1 cellular context compared by ENCODE assay signal in genomic region chr1:21801100-21801499, GRCh38.
A peak's percentile ranks its signal among the peaks of the same experiment; 100 is the strongest.
TF ChIP-seq lines count a peak whose summit lies in the region.

No MANE protein-coding gene starts in this region.

TF ChIP-seq in K562, 482 proteins besides CTCF, POLR2A, EP300 and RAD21 (continued from another document and continues in another):
- TF ChIP-seq AFF1 (IDR thresholded peaks at IDR 0.05; ENCODE audit: low read depth in 1 of 2, partially characterized antibody in 2 of 2) (no peak), NCOA2 (IDR thresholded peaks at IDR 0.05; ENCODE audit: partially characterized antibody in 2 of 2) (no peak), ZNF232 (CRISPR knock-in tag; IDR thresholded peaks at IDR 0.05) (no peak), MCM3 (IDR thresholded peaks at IDR 0.05) (no peak), CREM (IDR thresholded peaks at IDR 0.05; ENCODE audit: low read depth) (no peak), NCOA6 (IDR thresholded peaks at IDR 0.05) (no peak), ARHGAP35 (IDR thresholded peaks at IDR 0.05; ENCODE audit: partially characterized antibody) (no peak), GATAD2A (IDR thresholded peaks at IDR 0.05) (no peak), ZNF347 (CRISPR knock-in tag; IDR thresholded peaks at IDR 0.05; ENCODE audit: low read depth) (no peak), POLR2G (IDR thresholded peaks at IDR 0.05; ENCODE audit: low read depth, low read length) (no peak), ZFX (CRISPR knock-in tag; IDR thresholded peaks at IDR 0.05) (no peak), CBFB (CRISPR knock-in tag; IDR thresholded peaks at IDR 0.05) (no peak), NBN (IDR thresholded peaks at IDR 0.05; ENCODE audit: low read depth) (no peak), GTF2F1 (IDR thresholded peaks at IDR 0.05; ENCODE audit: low read depth, low read length) (no peak), HNRNPUL1 (IDR thresholded peaks at IDR 0.05; ENCODE audit: low read length) (no peak), POLR2H (tag; IDR thresholded peaks at IDR 0.05; ENCODE audit: low read depth) (no peak), PRPF4 (IDR thresholded peaks at IDR 0.05; ENCODE audit: insufficient read depth, low read depth, low read length, poor library complexity, severe bottlenecking) (no peak), TFAP4 (CRISPR knock-in tag; IDR thresholded peaks at IDR 0.05; ENCODE audit: borderline replicate concordance) (no peak), MEIS2 (IDR thresholded peaks at IDR 0.05; ENCODE audit: partially characterized antibody) (no peak), ZNF431 (CRISPR knock-in tag; IDR thresholded peaks at IDR 0.05) (no peak), RNF219 (CRISPR knock-in tag; IDR thresholded peaks at IDR 0.05) (no peak), KAT2B (IDR thresholded peaks at IDR 0.05; ENCODE audit: low read depth, low read length) (no peak), DACH1 (IDR thresholded peaks at IDR 0.05; ENCODE audit: partially characterized antibody) (no peak), ZNF277 (CRISPR knock-in tag; IDR thresholded peaks at IDR 0.05; ENCODE audit: borderline replicate concordance) (no peak), ZNF324 (CRISPR knock-in tag; IDR thresholded peaks at IDR 0.05) (no peak), THRAP3 (IDR thresholded peaks at IDR 0.05; ENCODE audit: borderline replicate concordance) (no peak), ZNF41 (CRISPR knock-in tag; conservative IDR thresholded peaks at IDR 0.05) (no peak), L3MBTL2 (IDR thresholded peaks at IDR 0.05) (no peak), NRF1 (conservative IDR thresholded peaks at IDR 0.05 in 1 of 2, IDR thresholded peaks at IDR 0.05 in 1 of 2) (0 out of 4 replicates have a peak, but pooled peaks of 1 of the 2 experiments have one; percentile 10), ZFP36 (IDR thresholded peaks at IDR 0.05; ENCODE audit: low read depth, low read length, partially characterized antibody) (no peak), ZNF239 (CRISPR knock-in tag; IDR thresholded peaks at IDR 0.05) (no peak), FOXA1 (IDR thresholded peaks at IDR 0.05; ENCODE audit: borderline replicate concordance) (no peak), RREB1 (CRISPR knock-in tag; IDR thresholded peaks at IDR 0.05) (no peak), ZNF655 (CRISPR knock-in tag; IDR thresholded peaks at IDR 0.05) (no peak), SIN3B (IDR thresholded peaks at IDR 0.05; ENCODE audit: low read depth) (no peak), FOSL1 (tag; conservative IDR thresholded peaks at IDR 0.05) (peak; percentile 87), HSF4 (CRISPR knock-in tag; IDR thresholded peaks at IDR 0.05; ENCODE audit: borderline replicate concordance) (no peak), MXD1 (CRISPR knock-in tag; IDR thresholded peaks at IDR 0.05; ENCODE audit: borderline replicate concordance, poor library complexity, severe bottlenecking) (no peak), NR0B1 (IDR thresholded peaks at IDR 0.05; ENCODE audit: partially characterized antibody) (no peak), ZNF121 (CRISPR knock-in tag; conservative IDR thresholded peaks at IDR 0.05) (no peak), JUND (IDR thresholded peaks at IDR 0.05; ENCODE audit: borderline replicate concordance, low read depth, low read length) (peak; percentile 73), JUND (tag; IDR thresholded peaks at IDR 0.05; ENCODE audit: borderline replicate concordance, low read depth, low read length) (no peak; the same call in 2 of the 3 replicates), KLF6 (CRISPR knock-in tag; IDR thresholded peaks at IDR 0.05; ENCODE audit: borderline replicate concordance) (no peak), ZNF830 (CRISPR knock-in tag; IDR thresholded peaks at IDR 0.05) (no peak), TGIF2 (CRISPR knock-in tag; IDR thresholded peaks at IDR 0.05) (no peak), BRF1 (IDR thresholded peaks at IDR 0.05; ENCODE audit: borderline replicate concordance, extremely low read depth, insufficient read length) (no peak), ZNF644 (tag; IDR thresholded peaks at IDR 0.05; ENCODE audit: low read depth) (no peak), KDM1A (IDR thresholded peaks at IDR 0.05) (no peak), DEAF1 (CRISPR knock-in tag; IDR thresholded peaks at IDR 0.05) (no peak), RB1 (IDR thresholded peaks at IDR 0.05; ENCODE audit: low read depth) (no peak), CHD1 (IDR thresholded peaks at IDR 0.05; ENCODE audit: low read length) (no peak), RBBP5 (IDR thresholded peaks at IDR 0.05; ENCODE audit: borderline replicate concordance, insufficient read depth, low read length, poor library complexity, severe bottlenecking) (no peak)
